Comparison of ENCODE assay signal across 35 cellular contexts in the genomic region with DNA sequence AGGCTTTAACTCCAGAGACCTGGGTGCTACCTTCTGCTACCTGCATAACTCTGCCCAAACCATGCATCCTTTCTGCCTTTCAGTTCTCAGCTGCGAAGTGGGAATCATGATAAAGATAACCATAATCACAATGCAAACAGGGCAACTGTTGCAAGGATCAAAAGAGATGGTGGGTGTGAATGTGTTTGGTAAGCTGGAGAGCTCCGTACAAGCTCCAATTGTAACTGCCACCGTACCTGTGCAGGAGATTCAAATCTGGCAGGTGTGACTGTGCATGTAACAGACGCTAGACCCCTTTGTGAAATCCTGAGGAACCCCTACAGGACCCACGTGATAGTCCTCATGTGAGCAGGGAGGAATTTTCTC.
"Had no signal": no experiment of that assay in that cellular context is flagged by ENCODE, and none has a peak within 500 bp of the region (broad histone marks: within the 10 kb centered on the region; RNA-seq: fewer than 3 reads in every experiment).

No MANE protein-coding gene starts in this region.

- H3K27ac ChIP-seq: adrenal gland, body of pancreas, breast epithelium, PC-9 had no signal

- H3K4me1 Mint-ChIP-seq: activated CD8-positive, alpha-beta memory T cell treated with anti-CD3 and anti-CD28 coated beads, Interleukin-2, amount 10 ng/mL, durations not matched to agents 7 days and 5 days had no signal

- H3K4me2 ChIP-seq: PC-9 had no signal

- H3K9me3 Mint-ChIP-seq: activated CD4-positive, alpha-beta memory T cell treated with anti-CD3 and anti-CD28 coated beads for 36 hours; activated naive CD4-positive, alpha-beta T cell treated with anti-CD3 and anti-CD28 coated beads, Interleukin-2, amount 50 U/mL, for 72 hours; T-helper 1 cell treated with Interleukin-12 subunit alpha and Interleukin-12 subunit beta and Interleukin-4 antibody, amounts not matched to agents 30 μg/mL and 1 μg/mL, for 36 hours; T-helper 2 cell treated with Interferon-gamma antibody and Interleukin-4, amounts not matched to agents 5 μg/mL and 100 μg/mL, for 36 hours; WTC11 had no signal

- H3K27me3 Mint-ChIP-seq: activated CD4-positive, alpha-beta memory T cell treated with anti-CD3 and anti-CD28 coated beads for 36 hours; activated CD8-positive, alpha-beta memory T cell treated with anti-CD3 and anti-CD28 coated beads, Interleukin-2, amount 10 ng/mL, durations not matched to agents 7 days and 5 days had no signal

- H3K9me3 ChIP-seq: adrenal gland, body of pancreas, breast epithelium, MG63 had no signal

- H3K4me3 Mint-ChIP-seq: activated CD4-positive, alpha-beta memory T cell treated with anti-CD3 and anti-CD28 coated beads for 36 hours; activated CD8-positive, alpha-beta memory T cell treated with anti-CD3 and anti-CD28 coated beads, Interleukin-2, amount 10 ng/mL, durations not matched to agents 7 days and 5 days; T-helper 1 cell treated with Interleukin-12 subunit alpha and Interleukin-12 subunit beta and Interleukin-4 antibody, amounts not matched to agents 30 μg/mL and 1 μg/mL, for 36 hours; T-helper 2 cell treated with Interferon-gamma antibody and Interleukin-4, amounts not matched to agents 5 μg/mL and 100 μg/mL, for 36 hours; WTC11 had no signal

- H2AFZ ChIP-seq: PC-9 had no signal

- H3K27me3 ChIP-seq: adrenal gland, body of pancreas, breast epithelium, MG63 had no signal

- H3K36me3 Mint-ChIP-seq: activated CD4-positive, alpha-beta memory T cell treated with anti-CD3 and anti-CD28 coated beads for 36 hours; activated naive CD4-positive, alpha-beta T cell treated with anti-CD3 and anti-CD28 coated beads, Interleukin-2, amount 50 U/mL, for 72 hours; WTC11 had no signal

- H3K27ac Mint-ChIP-seq: activated CD4-positive, alpha-beta memory T cell treated with anti-CD3 and anti-CD28 coated beads for 36 hours; activated CD8-positive, alpha-beta memory T cell treated with anti-CD3 and anti-CD28 coated beads, Interleukin-2, amount 10 ng/mL, durations not matched to agents 7 days and 5 days; activated naive CD4-positive, alpha-beta T cell treated with anti-CD3 and anti-CD28 coated beads, Interleukin-2, amount 50 U/mL, for 72 hours; T-helper 1 cell treated with Interleukin-12 subunit alpha and Interleukin-12 subunit beta and Interleukin-4 antibody, amounts not matched to agents 30 μg/mL and 1 μg/mL, for 36 hours; T-helper 2 cell treated with Interferon-gamma antibody and Interleukin-4, amounts not matched to agents 5 μg/mL and 100 μg/mL, for 36 hours; WTC11 had no signal

- H3K36me3 ChIP-seq: adrenal gland, breast epithelium had no signal

- H3K4me3 ChIP-seq: adrenal gland, body of pancreas, breast epithelium, MG63, PC-9 had no signal

- FAIRE-seq: astrocyte, TTC549 had no signal

- DNase-seq: activated CD4-positive, alpha-beta memory T cell treated with anti-CD3 and anti-CD28 coated beads for 36 hours; activated CD4-positive, alpha-beta T cell treated with anti-CD3 and anti-CD28 coated beads for 4 hours; activated CD4-positive, alpha-beta T cell treated with anti-CD3 and anti-CD28 coated beads, Interleukin-2, amount 50 U/mL, for 1 hour; activated CD8-positive, alpha-beta memory T cell treated with anti-CD3 and anti-CD28 coated beads for 24 hours; activated CD8-positive, alpha-beta memory T cell treated with anti-CD3 and anti-CD28 coated beads, Interleukin-2, amount 10 ng/mL, durations not matched to agents 7 days and 5 days; activated CD8-positive, alpha-beta memory T cell treated with anti-CD3 and anti-CD28 coated beads, Interleukin-2, amount 50 U/mL, for 48 hours; activated effector memory CD4-positive, alpha-beta T cell treated with anti-CD3 and anti-CD28 coated beads, Interleukin-2, amount 50 U/mL, for 16 hours; activated naive CD4-positive, alpha-beta T cell; activated T-cell treated with anti-CD3 and anti-CD28 coated beads, Interleukin-2, amount 50 U/mL, for 48 hours; adrenal gland; body of pancreas; caudate nucleus; Kasumi-1; KG1; MG63; NCI-H1048; NCI-H1105 treated with DMSO at 0.1 percent for 48 hours; NCI-H1436; NCI-H1694; NCI-H1930; NCI-H2081 treated with DMSO at 0.1 percent for 48 hours; NCI-H510A; NCI-H526; NCI-H748 treated with DMSO at 0.1 percent for 48 hours; NK-92 treated with Interleukin-12 subunit alpha and Interleukin-12 subunit beta, amount 100 ng/mL, for 24 hours; PC-9; Right ventricle myocardium superior had no signal

- H3K4me1 ChIP-seq: adrenal gland, body of pancreas, breast epithelium had no signal

- ATAC-seq: activated CD4-positive, CD25-positive, alpha-beta regulatory T cell treated with anti-CD3 and anti-CD28 coated beads, Interleukin-2, amount 50 U/mL, for 24 hours; activated CD8-positive, alpha-beta memory T cell treated with anti-CD3 and anti-CD28 coated beads, Interleukin-2, amount 10 ng/mL, durations not matched to agents 7 days and 5 days; activated naive CD4-positive, alpha-beta T cell treated with anti-CD3 and anti-CD28 coated beads, Interleukin-2, amount 50 U/mL, for 72 hours; body of pancreas had no signal
